16 cellular contexts compared by ENCODE assay signal in genomic region chr10:97709746-97710078, GRCh38. TPM values are rescaled to one million over a fixed set of nuclear protein-coding genes. Genes with fewer than 3 reads are reported as not detected.
DNase-seq lines count a peak whose midpoint lies in the region; ATAC-seq and TF ChIP-seq lines count a peak whose summit lies in the region.
"Had no signal": no experiment of that assay in that cellular context is flagged by ENCODE, and none has a peak within 500 bp of the region (broad histone marks: within the 10 kb centered on the region; RNA-seq: fewer than 3 reads in every experiment).

No MANE protein-coding gene starts in this region.

- intact Hi-C loops in left ventricle myocardium superior (cut with micrococcal nuclease) = no loop called here
- intact Hi-C loops in prostate gland (cut with DNase I) = no loop called here

- no peaks in the 10 kb centered on the region for H3F3A ChIP-seq in neural cell (ENCODE audit: insufficient read depth, low read length, poor library complexity, severe bottlenecking)
- peaks cover 11% of the 10 kb centered on the region; the same call in 1 of the 2 replicates for H3F3A ChIP-seq in GM23338 (replicated peaks; ENCODE audit: low read depth)

- H3K4me1 Mint-ChIP-seq in chondrocyte (ENCODE audit: low read depth) = peaks cover 38% of the 10 kb centered on the region
- H3K4me1 Mint-ChIP-seq in GM23338 = peaks cover 24% of the 10 kb centered on the region
- H3K4me1 Mint-ChIP-seq: activated T-helper 17 cell treated with anti-CD3 and anti-CD28 coated beads, Interleukin-2, amount 50 U/mL, for 72 hours had no signal

- no peaks in the 10 kb centered on the region for H3K9me3 ChIP-seq in cardiac muscle cell (ENCODE audit: low read depth)
- H3K9me3 ChIP-seq in neural cell (ENCODE audit: low read length) = no peaks in the 10 kb centered on the region
- H3K9me3 ChIP-seq in prostate gland = no peaks in the 10 kb centered on the region
- H3K9me3 ChIP-seq: A549, neutrophil, thyroid gland had no signal

- DNase-seq in cardiac muscle cell (ENCODE audit: low read depth in 1 of 2, low spot score in 1 of 2) (no peak), left ventricle myocardium superior (no peak), chondrocyte (ENCODE audit: low spot score) (no peak), prostate gland (ENCODE audit: low spot score) (no peak), GM23338 (ENCODE audit: low spot score) (no peak)
- no peak for DNase-seq in stimulated activated CD4-positive, alpha-beta T cell treated with anti-CD3 and anti-CD28 coated beads, Interleukin-2, amount 100 ng/mL, for 24 hours

- WGBS in prostate gland = 21% methylated on average over 4 of the region's 4 CpGs

- H3K4me3 ChIP-seq in cardiac muscle cell (no peak overlapping the region), neural cell (ENCODE audit: low read length) (no peak overlapping the region), prostate gland (no peak overlapping the region), GM23338 (no peak overlapping the region)
- H3K4me3 ChIP-seq: A549, GM12878, thyroid gland had no signal

- H3K4me2 ChIP-seq in neural cell (ENCODE audit: low read length) = no peak overlapping the region
- no peak overlapping the region for H3K4me2 ChIP-seq in GM23338

- TF ChIP-seq POLR2A in prostate gland (IDR thresholded peaks at IDR 0.05) = no peak

- TF ChIP-seq CTCF in cardiac muscle cell (IDR thresholded peaks at IDR 0.05; ENCODE audit: low read depth, low read length) = no peak
- peak; percentile 48 for TF ChIP-seq CTCF in chondrocyte (IDR thresholded peaks at IDR 0.05)
- TF ChIP-seq CTCF in neural cell (IDR thresholded peaks at IDR 0.05; ENCODE audit: poor library complexity, severe bottlenecking) = peak; percentile 19
- TF ChIP-seq CTCF in prostate gland (IDR thresholded peaks at IDR 0.05) = no peak
- TF ChIP-seq CTCF in GM23338 (conservative IDR thresholded peaks at IDR 0.05; ENCODE audit: low read depth in 2 of 2) = peak in 1 of 2 experiments; percentile 6; a peak in 1 of 4 replicates

- H3K36me3 ChIP-seq in cardiac muscle cell (no peaks in the 10 kb centered on the region), neural cell (ENCODE audit: insufficient read depth, low read length) (no peaks in the 10 kb centered on the region), prostate gland (no peaks in the 10 kb centered on the region), GM23338 (ENCODE audit: insufficient read depth) (no peaks in the 10 kb centered on the region)
- H3K36me3 ChIP-seq: neutrophil, thyroid gland had no signal

- TF ChIP-seq RAD21 in neural cell (conservative IDR thresholded peaks at IDR 0.05) = peak; percentile 3

- H3K4me1 ChIP-seq in cardiac muscle cell (ENCODE audit: low read depth) (peaks cover 11% of the 10 kb centered on the region), prostate gland (replicated peaks) (no peaks in the 10 kb centered on the region), GM23338 (ENCODE audit: insufficient read depth) (peaks cover 9% of the 10 kb centered on the region; the same call in 1 of the 2 replicates)

- H3K9me2 ChIP-seq in neural cell (ENCODE audit: insufficient read depth, low read length) (no peaks in the 10 kb centered on the region), GM23338 (ENCODE audit: insufficient read depth) (no peaks in the 10 kb centered on the region)

- H2AFZ ChIP-seq in neural cell (ENCODE audit: low read depth, low read length) (no peak overlapping the region), GM23338 (no peak overlapping the region)

- H3K27me3 Mint-ChIP-seq in chondrocyte (ENCODE audit: low read depth) (no peaks in the 10 kb centered on the region), GM23338 (ENCODE audit: insufficient read depth, low read depth, poor library complexity) (peaks cover 12% of the 10 kb centered on the region)

- H3K27ac ChIP-seq in cardiac muscle cell (peak overlapping the region; percentile 98), neural cell (ENCODE audit: low read length) (no peak overlapping the region), prostate gland (peak overlapping the region in 1 of 2 donors; percentile 68), GM23338 (ENCODE audit: low read depth) (no peak overlapping the region)
- H3K27ac ChIP-seq: epithelial cell of prostate, neutrophil, thyroid gland had no signal

- H3K79me2 ChIP-seq in neural cell (replicated peaks; ENCODE audit: insufficient read depth, low read length) (no peaks in the 10 kb centered on the region), GM23338 (replicated peaks; ENCODE audit: insufficient read depth) (no peaks in the 10 kb centered on the region)

- H3K4me3 Mint-ChIP-seq in chondrocyte (ENCODE audit: unreplicated experiment) (no peak overlapping the region), GM23338 (no peak overlapping the region)
- H3K4me3 Mint-ChIP-seq: activated T-helper 17 cell treated with anti-CD3 and anti-CD28 coated beads, Interleukin-2, amount 50 U/mL, for 72 hours; mesothelial cell of epicardium had no signal

- no peak overlapping the region for H3K9ac ChIP-seq in neural cell (ENCODE audit: low read length)

- no peak for TF ChIP-seq EP300 in neural cell (conservative IDR thresholded peaks at IDR 0.05; ENCODE audit: poor library complexity, severe bottlenecking)

- H3K9me3 Mint-ChIP-seq in chondrocyte (ENCODE audit: low read depth) (peaks cover 2% of the 10 kb centered on the region), GM23338 (no peaks in the 10 kb centered on the region; the same call in 2 of the 3 replicates)
- H3K9me3 Mint-ChIP-seq: activated T-helper 17 cell treated with anti-CD3 and anti-CD28 coated beads, Interleukin-2, amount 50 U/mL, for 72 hours; IgD-negative memory B cell; mesothelial cell of epicardium had no signal

- no peaks in the 10 kb centered on the region for H3K36me3 Mint-ChIP-seq in chondrocyte (ENCODE audit: low read depth)
- H3K36me3 Mint-ChIP-seq in GM23338 (ENCODE audit: low read depth) = no peaks in the 10 kb centered on the region; the same call in 2 of the 3 replicates
- H3K36me3 Mint-ChIP-seq: IgD-negative memory B cell, mesothelial cell of epicardium had no signal

- ATAC-seq in left ventricle myocardium superior (no peak), GM19395 (IDR thresholded peaks at IDR 0.05; ENCODE audit: unreplicated experiment) (no peak), GM23338 (no peak)
- ATAC-seq: activated T-helper 17 cell treated with anti-CD3 and anti-CD28 coated beads, Interleukin-2, amount 50 U/mL, for 72 hours; GM12878 had no signal

- no peaks in the 10 kb centered on the region for H3K27me3 ChIP-seq in cardiac muscle cell
- peaks cover 10% of the 10 kb centered on the region for H3K27me3 ChIP-seq in neural cell (ENCODE audit: insufficient read depth, low read depth, low read length)
- no peaks in the 10 kb centered on the region for H3K27me3 ChIP-seq in prostate gland (replicated peaks; ENCODE audit: insufficient read depth)
- H3K27me3 ChIP-seq in GM23338 (ENCODE audit: insufficient read depth) = no peaks in the 10 kb centered on the region
- H3K27me3 ChIP-seq: thyroid gland had no signal

- H4K20me1 ChIP-seq in neural cell (ENCODE audit: insufficient read depth) (no peaks in the 10 kb centered on the region), GM23338 (replicated peaks; ENCODE audit: insufficient read depth) (no peaks in the 10 kb centered on the region)

- H3K27ac Mint-ChIP-seq in chondrocyte (ENCODE audit: unreplicated experiment) = peak overlapping the region; percentile 65
- no peak overlapping the region for H3K27ac Mint-ChIP-seq in GM23338
- H3K27ac Mint-ChIP-seq: activated T-helper 17 cell treated with anti-CD3 and anti-CD28 coated beads, Interleukin-2, amount 50 U/mL, for 72 hours; IgD-negative memory B cell had no signal

TF ChIP-seq in neural cell, 6 proteins besides CTCF, POLR2A, EP300 and RAD21 (continues in another document):
- TF ChIP-seq MXI1 (conservative IDR thresholded peaks at IDR 0.05; ENCODE audit: poor library complexity, severe bottlenecking) (no peak), POLR2AphosphoS5 (IDR thresholded peaks at IDR 0.05) (no peak)

RNA-seq across cellular contexts. Expression of gene MARVELD1, which starts 3.8 kb away (rescaled TPM):
- total RNA-seq in cardiac muscle cell (35.2 and 38.3 TPM in 2 replicates), left ventricle myocardium superior (7.1 TPM), chondrocyte (133 to 150 TPM (median 143 TPM) in 3 replicates), prostate gland (10 to 100 TPM; 32.8 to 35.3 TPM)
- polyA plus RNA-seq in cardiac muscle cell (41.7 and 55.5 TPM in 2 replicates), neural cell (2.3 and 2.4 TPM in 2 replicates), GM23338 (2016; fragmentation: Nextera tagmentation; extraction: Ambion mirVana) (7.3 and 8.7 TPM in 2 replicates)
- 1.7 TPM in 2 replicates for polyA minus RNA-seq in neural cell
- total RNA-seq in GM23338 (2014; rRNA removed; shearing (Covaris generic)) = 19.3 and 23.7 TPM in 2 replicates

RNA-seq across cellular contexts. Expression of gene AVPI1, which starts 22.7 kb away (rescaled TPM):
- total RNA-seq in cardiac muscle cell (8.7 and 19.0 TPM in 2 replicates), left ventricle myocardium superior (8.9 TPM), chondrocyte (5.1 to 7.7 TPM (median 6.5 TPM) in 3 replicates), prostate gland (10 to 100 TPM; 17.0 to 28.6 TPM)
- polyA plus RNA-seq in cardiac muscle cell (12.9 and 15.8 TPM in 2 replicates), neural cell (0.94 and 1.3 TPM in 2 replicates), GM23338 (2016; fragmentation: Nextera tagmentation; extraction: Ambion mirVana) (7.6 and 8.9 TPM in 2 replicates)
- 1.5 and 2.5 TPM in 2 replicates for polyA minus RNA-seq in neural cell
- total RNA-seq in GM23338 (2014; rRNA removed; shearing (Covaris generic)) = 7.4 and 8.2 TPM in 2 replicates

RNA-seq across cellular contexts. Expression of gene ZFYVE27, which starts 27.2 kb away (rescaled TPM):
- total RNA-seq in cardiac muscle cell = 39.1 and 59.8 TPM in 2 replicates
- polyA plus RNA-seq in cardiac muscle cell = 50.7 and 52.8 TPM in 2 replicates
- 13.7 TPM for total RNA-seq in left ventricle myocardium superior
- total RNA-seq in chondrocyte = 16.9 to 18.1 TPM (median 17.1 TPM) in 3 replicates
- 135 and 151 TPM in 2 replicates for polyA plus RNA-seq in neural cell
- 69.5 and 89.4 TPM in 2 replicates for polyA minus RNA-seq in neural cell
- 10 to 100 TPM; 15.3 to 41.4 TPM for total RNA-seq in prostate gland
- 20.7 and 25.8 TPM in 2 replicates for total RNA-seq in GM23338 (2014; rRNA removed; shearing (Covaris generic))
- polyA plus RNA-seq in GM23338 (2016; fragmentation: Nextera tagmentation; extraction: Ambion mirVana) = 13.3 and 15.0 TPM in 2 replicates

Comparison
In these comparisons a context has a peak if more than half of its experiments do, and no peak if none do; other contexts are left out.
1. CTCF ChIP-seq: peak in chondrocyte (single experiment) and neural cell (single experiment); none in cardiac muscle cell (single experiment) and prostate gland (0 of 4).